In genomic region chr16:48524348-48525200, GRCh38 we compare ENCODE assay signal across 23 cellular contexts.
DNase-seq lines count a peak whose midpoint lies in the region; ATAC-seq, FAIRE-seq and TF ChIP-seq lines count a peak whose summit lies in the region.
"Had no signal": no experiment of that assay in that cellular context is flagged by ENCODE, and none has a peak within 500 bp of the region (broad histone marks: within the 10 kb centered on the region; RNA-seq: fewer than 3 reads in every experiment).

No MANE protein-coding gene starts in this region.

- H3K36me3 ChIP-seq in small intestine (ENCODE audit: control insufficient read depth in 2 of 2, insufficient read depth in 2 of 2, low read length in 2 of 2): no peaks in the 10 kb centered on the region
- H3K36me3 ChIP-seq: right atrium auricular region, tibial artery had no signal

- no peaks in the 10 kb centered on the region for H3K9me3 ChIP-seq in small intestine (ENCODE audit: control insufficient read depth, low read depth)
- H3K9me3 ChIP-seq: right atrium auricular region, tibial artery had no signal

- peak; percentile 18 for DNase-seq in NCI-H2029 (lab: John Stamatoyannopoulos, UW)
- DNase-seq in NCI-H2029 treated with DMSO at 0.1 percent for 48 hours (lab: John Stamatoyannopoulos, UW): no peak
- peak; percentile 29 for DNase-seq in NB4 (ENCODE audit: low read depth)
- peak; percentile 12 for DNase-seq in iris pigment epithelial cell (ENCODE audit: low read depth)
- DNase-seq in small intestine: peak; percentile 45
- DNase-seq in T-helper 9 cell: no peak
- no peak for DNase-seq in hypothalamus (lab: John Stamatoyannopoulos, UW)
- DNase-seq: activated CD4-positive, alpha-beta T cell treated with anti-CD3 and anti-CD28 coated beads, Interleukin-2, amount 50 U/mL, for 4 hours; activated T-cell treated with anti-CD3 and anti-CD28 coated beads, Interleukin-2, amount 50 U/mL, for 72 hours; CD4-positive, alpha-beta memory T cell; central memory CD4-positive, alpha-beta T cell; NCI-H1694; NCI-H524; PC-9; stimulated activated CD4-positive, alpha-beta T cell treated with anti-CD3 and anti-CD28 coated beads, Interleukin-4, amount 100 ng/mL, for 1 hour had no signal

- H3K4me1 ChIP-seq in small intestine (ENCODE audit: control insufficient read depth in 2 of 2, insufficient read depth in 1 of 2, low read depth in 1 of 2, low read length in 1 of 2): peaks cover 0 to 3% of the 10 kb centered on the region in 2 donors
- H3K4me1 ChIP-seq: right atrium auricular region, tibial artery had no signal

- TF ChIP-seq CTCF in NB4 (IDR thresholded peaks at IDR 0.05; ENCODE audit: low read depth, low read length): no peak

- 61 to 75% (median 69%) methylated on average over 13 of the region's 13 CpGs for WGBS in small intestine, 3 donors

- no peak overlapping the region for H3K27ac ChIP-seq in small intestine (ENCODE audit: low read depth in 1 of 2, low read length in 1 of 2)
- H3K27ac ChIP-seq: HL-60, PC-9, right atrium auricular region, SK-N-MC, tibial artery had no signal

- no peak for ATAC-seq in SK-N-SH treated with all-trans-retinoic acid at 6 μM for 48 hours
- ATAC-seq: activated T-cell treated with anti-CD3 and anti-CD28 coated beads, Interleukin-2, amount 50 U/mL, for 72 hours had no signal

- FAIRE-seq in small intestine (lab: Jason Lieb, UNC): no peak
- FAIRE-seq: endometrium, frontal cortex, TTC549 had no signal

- no peak for TF ChIP-seq POLR2A in NB4 (IDR thresholded peaks at IDR 0.05; ENCODE audit: extremely low read depth, insufficient read length)

- H3K27me3 ChIP-seq in small intestine (ENCODE audit: control insufficient read depth in 2 of 2, insufficient read depth in 2 of 2, low read length in 2 of 2): no peaks in the 10 kb centered on the region
- H3K27me3 ChIP-seq: right atrium auricular region, tibial artery had no signal

- H3K4me3 ChIP-seq in NB4 (ENCODE audit: low read depth, low read length) (no peak overlapping the region), small intestine (ENCODE audit: low read depth in 1 of 2, low read length in 2 of 2) (no peak overlapping the region)
- H3K4me3 ChIP-seq: PC-9, right atrium auricular region, SK-N-MC, tibial artery had no signal

TF ChIP-seq in SK-N-SH treated with all-trans-retinoic acid at 6 μM for 48 hours, 23 proteins besides CTCF, POLR2A, EP300 and RAD21:
- TF ChIP-seq BACH2 (CRISPR knock-in tag; IDR thresholded peaks at IDR 0.05; ENCODE audit: borderline replicate concordance) (no peak), ZNF565 (CRISPR knock-in tag; conservative IDR thresholded peaks at IDR 0.05; ENCODE audit: low read depth) (no peak), ZFP30 (CRISPR knock-in tag; IDR thresholded peaks at IDR 0.05) (no peak), ZFP3 (CRISPR knock-in tag; IDR thresholded peaks at IDR 0.05) (no peak), ZNF8 (CRISPR knock-in tag; IDR thresholded peaks at IDR 0.05) (no peak), ESRRG (CRISPR knock-in tag; IDR thresholded peaks at IDR 0.05) (no peak), ZC3H10 (CRISPR knock-in tag; IDR thresholded peaks at IDR 0.05) (no peak), ISL1 (CRISPR knock-in tag; IDR thresholded peaks at IDR 0.05) (no peak), CSRNP3 (CRISPR knock-in tag; IDR thresholded peaks at IDR 0.05) (no peak), OSR1 (CRISPR knock-in tag; IDR thresholded peaks at IDR 0.05) (no peak), PPARA (CRISPR knock-in tag; IDR thresholded peaks at IDR 0.05; ENCODE audit: borderline replicate concordance) (no peak), TCF4 (CRISPR knock-in tag; IDR thresholded peaks at IDR 0.05; ENCODE audit: borderline replicate concordance) (no peak), CREB5 (CRISPR knock-in tag; IDR thresholded peaks at IDR 0.05; ENCODE audit: low read depth) (no peak), PATZ1 (CRISPR knock-in tag; IDR thresholded peaks at IDR 0.05; ENCODE audit: borderline replicate concordance) (no peak), SNAI2 (CRISPR knock-in tag; IDR thresholded peaks at IDR 0.05) (no peak), GLIS3 (CRISPR knock-in tag; IDR thresholded peaks at IDR 0.05) (no peak)

Comparison
In these comparisons a context has a peak if more than half of its experiments do, and no peak if none do; other contexts are left out.
1. DNase-seq: peak in NCI-H2029 (single experiment), NB4 (single experiment), iris pigment epithelial cell (single experiment) and small intestine (single experiment); none in NCI-H2029 treated with DMSO at 0.1 percent for 48 hours (single experiment), T-helper 9 cell (single experiment) and hypothalamus (0 of 51).